13 cellular contexts compared by ENCODE assay signal in the genomic region with DNA sequence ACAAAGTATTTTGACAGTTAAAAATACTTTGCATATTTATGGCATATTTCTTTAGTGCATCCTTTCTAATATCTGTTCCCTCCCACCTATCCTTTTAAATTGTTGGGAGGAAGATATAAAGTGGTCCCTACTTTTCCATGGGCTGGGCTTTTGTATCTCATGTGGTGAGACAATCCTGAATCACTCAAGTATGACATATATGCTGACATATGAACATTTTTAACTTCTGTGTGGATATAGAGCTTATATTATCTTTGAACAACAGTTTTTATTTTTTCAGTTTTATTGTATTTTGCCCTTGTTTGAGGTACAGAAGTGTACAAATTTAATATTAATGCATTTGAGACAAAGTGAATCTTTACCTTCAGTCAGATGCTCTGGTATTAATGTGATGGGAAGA. TPM values are rescaled to one million over a fixed set of nuclear protein-coding genes. Genes with fewer than 3 reads are reported as not detected.
DNase-seq lines count a peak whose midpoint lies in the region; ATAC-seq, FAIRE-seq and TF ChIP-seq lines count a peak whose summit lies in the region.
"Had no signal": no experiment of that assay in that cellular context is flagged by ENCODE, and none has a peak within 500 bp of the region (broad histone marks: within the 10 kb centered on the region; RNA-seq: fewer than 3 reads in every experiment).

No MANE protein-coding gene starts in this region.

- no peaks in the 10 kb centered on the region for H3K27me3 ChIP-seq in CD4-positive, CD25-positive, alpha-beta regulatory T cell (ENCODE audit: control insufficient read depth, insufficient read depth, low read length)
- no peaks in the 10 kb centered on the region for H3K27me3 ChIP-seq in Karpas-422 (ENCODE audit: low read length)

- peaks cover 9% of the 10 kb centered on the region for H3K27me3 Mint-ChIP-seq in CD4-positive, CD25-positive, alpha-beta regulatory T cell
- H3K27me3 Mint-ChIP-seq in nephron progenitor cell (ENCODE audit: low read depth, poor library complexity) = no peaks in the 10 kb centered on the region

- peak overlapping the region; percentile 91 for H3K27ac ChIP-seq in CD4-positive, CD25-positive, alpha-beta regulatory T cell (ENCODE audit: insufficient read depth, low read length, poor library complexity, severe bottlenecking)
- no peak overlapping the region for H3K27ac ChIP-seq in Karpas-422 (ENCODE audit: low read length)
- peak overlapping the region in 1 of 2 donors; percentile 45 for H3K27ac ChIP-seq in coronary artery

- H3K9me3 ChIP-seq in CD4-positive, CD25-positive, alpha-beta regulatory T cell (ENCODE audit: control insufficient read depth in 2 of 2, low read length in 2 of 2) = no peaks in the 10 kb centered on the region
- no peaks in the 10 kb centered on the region for H3K9me3 ChIP-seq in Karpas-422 (ENCODE audit: low read length)

- TF ChIP-seq CTCF in coronary artery (IDR thresholded peaks at IDR 0.05) (no peak), nephron progenitor cell (IDR thresholded peaks at IDR 0.05) (no peak)

- H3K36me3 Mint-ChIP-seq in CD4-positive, CD25-positive, alpha-beta regulatory T cell = peaks cover 13% of the 10 kb centered on the region
- peaks cover 41% of the 10 kb centered on the region for H3K36me3 Mint-ChIP-seq in nephron progenitor cell (ENCODE audit: low read depth)

- no peak for FAIRE-seq in urothelium cell line (lab: Jason Lieb, UNC)
- FAIRE-seq: RCC 7860, TTC549 had no signal

- peak overlapping the region; percentile 91 for H3K4me3 ChIP-seq in CD4-positive, CD25-positive, alpha-beta regulatory T cell (ENCODE audit: low read depth, low read length)
- H3K4me3 ChIP-seq in Karpas-422 (ENCODE audit: low read length) (no peak overlapping the region), coronary artery (peak overlapping the region; percentile 42)

- H2AFZ ChIP-seq in Karpas-422 (ENCODE audit: low read length) = no peak overlapping the region

- peaks cover 49% of the 10 kb centered on the region for H3K4me1 ChIP-seq in CD4-positive, CD25-positive, alpha-beta regulatory T cell (ENCODE audit: control insufficient read depth, insufficient read depth, low read length, poor library complexity, severe bottlenecking)
- H3K4me1 ChIP-seq in Karpas-422 (ENCODE audit: low read length) = peaks cover 43% of the 10 kb centered on the region

- H3K27ac Mint-ChIP-seq in CD4-positive, CD25-positive, alpha-beta regulatory T cell = peak overlapping the region; percentile 4 to 36 (median 10)
- H3K27ac Mint-ChIP-seq in nephron progenitor cell = no peak overlapping the region

- H3K9ac ChIP-seq in Karpas-422 (ENCODE audit: low read length) = no peak overlapping the region

- no peak for DNase-seq in CD4-positive, CD25-positive, alpha-beta regulatory T cell
- DNase-seq in Karpas-422 = no peak
- no peak for DNase-seq in coronary artery (ENCODE audit: low spot score)
- DNase-seq in nephron progenitor cell = no peak
- DNase-seq in urothelium cell line (ENCODE audit: low spot score) = no peak
- DNase-seq: Calu3, NCI-H2171 treated with DMSO at 0.1 percent for 48 hours had no signal

- H3K79me2 ChIP-seq in Karpas-422 (ENCODE audit: low read length) = peaks cover 74% of the 10 kb centered on the region

- peaks cover 42% of the 10 kb centered on the region for H4K20me1 ChIP-seq in Karpas-422 (ENCODE audit: insufficient read depth, low read depth, low read length)

- H3K4me3 Mint-ChIP-seq in CD4-positive, CD25-positive, alpha-beta regulatory T cell = peak overlapping the region; percentile 56 to 98 (median 97)
- H3K4me3 Mint-ChIP-seq in nephron progenitor cell = peak overlapping the region; percentile 96

- H3K9me3 Mint-ChIP-seq in CD4-positive, CD25-positive, alpha-beta regulatory T cell = peaks cover 0 to 2% (median 0%) of the 10 kb centered on the region in 7 donors
- H3K9me3 Mint-ChIP-seq in nephron progenitor cell = peaks cover 4% of the 10 kb centered on the region

- no peaks in the 10 kb centered on the region for H3K9me2 ChIP-seq in Karpas-422 (replicated peaks; ENCODE audit: insufficient read depth, low read length)

- H3K4me1 Mint-ChIP-seq in CD4-positive, CD25-positive, alpha-beta regulatory T cell = peaks cover 26 to 58% (median 38%) of the 10 kb centered on the region in 4 donors
- peaks cover 21% of the 10 kb centered on the region for H3K4me1 Mint-ChIP-seq in nephron progenitor cell

- peak overlapping the region; percentile 98 for H3K4me2 ChIP-seq in Karpas-422 (ENCODE audit: low read depth, low read length, poor library complexity, severe bottlenecking)

- ATAC-seq in CD4-positive, CD25-positive, alpha-beta regulatory T cell (ENCODE audit: low read depth in 2 of 2) = no peak
- ATAC-seq in HG02938 (IDR thresholded peaks at IDR 0.05; ENCODE audit: unreplicated experiment) (no peak), GM19035 (IDR thresholded peaks at IDR 0.05; ENCODE audit: unreplicated experiment) (no peak), GM21447 (IDR thresholded peaks at IDR 0.05; ENCODE audit: unreplicated experiment) (no peak)
- ATAC-seq: esophagus mucosa had no signal

- peaks cover 12% of the 10 kb centered on the region for H3K36me3 ChIP-seq in CD4-positive, CD25-positive, alpha-beta regulatory T cell (ENCODE audit: control insufficient read depth, insufficient read depth, low read length)
- H3K36me3 ChIP-seq in Karpas-422 (ENCODE audit: insufficient read depth, low read length) = peaks cover 33% of the 10 kb centered on the region

RNA-seq across cellular contexts. Expression of a gene that starts 3.4 kb away (rescaled TPM):
- 112 TPM for total RNA-seq in CD4-positive, CD25-positive, alpha-beta regulatory T cell
- 10 to 100 TPM; 11.0 to 15.1 (median 13.4) TPM for polyA plus RNA-seq in CD4-positive, CD25-positive, alpha-beta regulatory T cell
- 66.2 and 148 TPM in 2 replicates for total RNA-seq in Karpas-422 (2014; rRNA removed; shearing (Covaris generic); ENCODE audit: low replicate concordance)
